In the genomic region with DNA sequence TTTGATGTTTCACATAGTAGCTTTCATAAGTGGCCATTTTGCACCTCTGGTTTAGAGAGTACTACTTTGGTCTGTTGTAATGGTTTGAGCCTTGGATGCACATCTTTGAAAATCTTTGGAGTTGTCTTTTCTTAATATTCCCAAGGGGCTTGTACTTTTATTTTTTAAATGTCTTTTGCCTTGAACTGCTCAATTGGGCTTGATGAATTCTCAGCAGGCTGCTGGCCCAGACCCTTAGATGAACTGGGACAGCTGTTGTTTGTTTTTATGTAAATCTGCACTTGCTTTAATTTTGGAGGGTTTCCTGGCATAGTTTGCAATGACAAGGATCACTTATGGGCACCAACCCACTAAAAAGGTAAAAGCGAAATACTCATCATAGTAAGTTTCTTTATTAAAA, we compare ENCODE assay signal across 17 cellular contexts. TPM values are rescaled to one million over a fixed set of nuclear protein-coding genes. Genes with fewer than 3 reads are reported as not detected.
"Had no signal": no experiment of that assay in that cellular context is flagged by ENCODE, and none has a peak within 500 bp of the region (broad histone marks: within the 10 kb centered on the region; RNA-seq: fewer than 3 reads in every experiment).

No MANE protein-coding gene starts in this region.

- ATAC-seq: activated naive CD4-positive, alpha-beta T cell treated with anti-CD3 and anti-CD28 coated beads, Interleukin-2, amount 50 U/mL, for 72 hours; activated T-cell treated with anti-CD3 and anti-CD28 coated beads, Interleukin-2, amount 50 U/mL, for 4 hours; left lobe of liver; pancreas had no signal

- H3K4me3 Mint-ChIP-seq: activated T-cell treated with anti-CD3 and anti-CD28 coated beads, Interleukin-2, amount 50 U/mL, for 4 hours; nephron progenitor cell; stimulated activated naive CD8-positive, alpha-beta T cell treated with anti-CD3 and anti-CD28 coated beads, Interleukin-15, Interleukin-2, amounts not matched to agents 100 ng/mL and 50 ng/mL, for 24 hours had no signal

- H3K36me3 ChIP-seq: pancreas had no signal

- H3K27me3 ChIP-seq: dorsolateral prefrontal cortex, pancreas, testis had no signal

- H3K9me3 Mint-ChIP-seq: activated naive CD4-positive, alpha-beta T cell treated with anti-CD3 and anti-CD28 coated beads, Interleukin-2, amount 50 U/mL, for 72 hours; activated T-cell treated with anti-CD3 and anti-CD28 coated beads, Interleukin-2, amount 50 U/mL, for 4 hours; nephron progenitor cell; stimulated activated naive CD8-positive, alpha-beta T cell treated with anti-CD3 and anti-CD28 coated beads, Interleukin-15, Interleukin-2, amounts not matched to agents 100 ng/mL and 50 ng/mL, for 24 hours had no signal

- H3K27ac Mint-ChIP-seq: activated naive CD4-positive, alpha-beta T cell treated with anti-CD3 and anti-CD28 coated beads, Interleukin-2, amount 50 U/mL, for 72 hours; nephron progenitor cell; stimulated activated naive CD8-positive, alpha-beta T cell treated with anti-CD3 and anti-CD28 coated beads, Interleukin-15, Interleukin-2, amounts not matched to agents 100 ng/mL and 50 ng/mL, for 24 hours had no signal

- H3K27ac ChIP-seq: pancreas, testis had no signal

- H3K4me1 Mint-ChIP-seq: nephron progenitor cell had no signal

- H3K4me3 ChIP-seq: dorsolateral prefrontal cortex, pancreas, testis had no signal

- H3K9me3 ChIP-seq: pancreas, testis had no signal

- H3K36me3 Mint-ChIP-seq: activated naive CD4-positive, alpha-beta T cell treated with anti-CD3 and anti-CD28 coated beads, Interleukin-2, amount 50 U/mL, for 72 hours had no signal

- DNase-seq: activated CD4-positive, alpha-beta T cell treated with anti-CD3 and anti-CD28 coated beads, Interleukin-2, amount 50 U/mL, for 1 hour; activated effector memory CD4-positive, alpha-beta T cell treated with anti-CD3 and anti-CD28 coated beads, Interleukin-2, amount 50 U/mL, for 16 hours; activated T-cell treated with anti-CD3 and anti-CD28 coated beads, Interleukin-2, amount 50 U/mL, for 4 hours; amniotic stem cell; dorsolateral prefrontal cortex; head of caudate nucleus; islet precursor cell; mesenchymal stem cell; nephron progenitor cell; pancreas; stimulated activated CD4-positive, alpha-beta T cell treated with anti-CD3 and anti-CD28 coated beads, Interleukin-15, amount 100 ng/mL, for 24 hours; stimulated activated CD4-positive, alpha-beta T cell treated with anti-CD3 and anti-CD28 coated beads, Interleukin-4, amount 100 ng/mL, for 24 hours; testis had no signal

RNA-seq across cellular contexts. Expression of gene NGF, which starts 24.9 kb away (rescaled TPM):
- total RNA-seq: activated naive CD4-positive, alpha-beta T cell treated with anti-CD3 and anti-CD28 coated beads, Interleukin-2, amount 50 U/mL, for 72 hours; activated T-cell treated with anti-CD3 and anti-CD28 coated beads, Interleukin-2, amount 50 U/mL, for 4 hours; T-helper 2 cell treated with Interferon-gamma antibody and Interleukin-4, amounts not matched to agents 100 ng/mL and 5 ng/mL, for 36 hours had no signal
